Comparison of ENCODE assay signal across 8 cellular contexts in genomic region chr5:53109041-53109435, GRCh38. TPM values are rescaled to one million over a fixed set of nuclear protein-coding genes. Genes with fewer than 3 reads are reported as not detected.
DNase-seq lines count a peak whose midpoint lies in the region; ATAC-seq and TF ChIP-seq lines count a peak whose summit lies in the region.

No MANE protein-coding gene starts in this region.

- ATAC-seq in HG03025 (IDR thresholded peaks at IDR 0.05; ENCODE audit: low FRiP score, unreplicated experiment) = peak; percentile 16

- H3K36me3 ChIP-seq in PC-9 (ENCODE audit: low read depth) (0 out of 2 replicates have a peak, but pooled peaks cover 6% of the 10 kb centered on the region), ectodermal cell (ENCODE audit: control insufficient read depth, insufficient read depth, low read length) (no peaks in the 10 kb centered on the region), muscle layer of duodenum (ENCODE audit: control insufficient read depth in 1 of 2, insufficient read depth in 2 of 2, low read length in 2 of 2) (peaks cover 0 to 8% of the 10 kb centered on the region in 2 donors)

- H3K27me3 ChIP-seq in PC-9 (ENCODE audit: insufficient read depth, low read depth) = no peaks in the 10 kb centered on the region
- H3K27me3 ChIP-seq in ectodermal cell (ENCODE audit: control insufficient read depth, insufficient read depth, low read length, poor library complexity, severe bottlenecking) = peaks cover 9% of the 10 kb centered on the region
- no peaks in the 10 kb centered on the region for H3K27me3 ChIP-seq in muscle layer of duodenum (ENCODE audit: low read depth, low read length)

- intact Hi-C loops in PC-9 (cut with micrococcal nuclease; ENCODE audit: unreplicated experiment) = no loop called here

- BruUV-seq in PC-9 (replicated peaks; lab: Mats Ljungman, UMichigan) = TSS peak; percentile 59

- 10 to 17% methylated on average over 10 of the region's 10 CpGs for WGBS in ectodermal cell, 2 experiments

- CTCF ChIA-PET in activated naive CD4-positive, alpha-beta T cell treated with anti-CD3 and anti-CD28 coated beads, Interleukin-2, amount 10 ng/mL, durations not matched to agents 7 days and 5 days (lab: Charles Lee) = interaction anchor here (0.6 to 1.3 kb wide), 4 partner anchors 10 to 166 kb away, joined by 3 to 12 read pairs (median 4); no protein-coding TSS in a partner anchor
- CTCF ChIA-PET in PC-9 (lab: Charles Lee) = no interaction called here

- no peak for DNase-seq in activated naive CD4-positive, alpha-beta T cell treated with anti-CD3 and anti-CD28 coated beads, Interleukin-2, amount 10 ng/mL, durations not matched to agents 7 days and 5 days
- no peak for DNase-seq in activated naive CD4-positive, alpha-beta T cell (lab: John Stamatoyannopoulos, UW)
- DNase-seq in PC-9 = peak in 1 of 2 experiments; percentile 54
- DNase-seq in dedifferentiated amniotic fluid mesenchymal stem cell (ENCODE audit: extremely low spot score) = no peak
- no peak for DNase-seq in stimulated activated CD4-positive, alpha-beta T cell treated with anti-CD3 and anti-CD28 coated beads, Interleukin-15, amount 100 ng/mL, for 24 hours

- H3K4me2 ChIP-seq in PC-9 = peak overlapping the region; percentile 88

- TF ChIP-seq CTCF in PC-9 (conservative IDR thresholded peaks at IDR 0.05) = no peak

- no peak overlapping the region for H3K27ac ChIP-seq in PC-9
- H3K27ac ChIP-seq in ectodermal cell (ENCODE audit: insufficient read depth, low read depth, low read length, poor library complexity, severe bottlenecking) = no peak overlapping the region
- peak overlapping the region; percentile 16 for H3K27ac ChIP-seq in muscle layer of duodenum (ENCODE audit: low read length)

- peak overlapping the region; percentile 95 for H3K4me3 Mint-ChIP-seq in activated naive CD4-positive, alpha-beta T cell treated with anti-CD3 and anti-CD28 coated beads, Interleukin-2, amount 10 ng/mL, durations not matched to agents 7 days and 5 days

- H3K4me1 ChIP-seq in PC-9 (replicated peaks; ENCODE audit: insufficient read depth) (peaks cover 18% of the 10 kb centered on the region), ectodermal cell (ENCODE audit: control insufficient read depth, insufficient read depth, low read length) (peaks cover 1% of the 10 kb centered on the region), muscle layer of duodenum (ENCODE audit: control insufficient read depth in 1 of 2, insufficient read depth in 2 of 2, low read length in 2 of 2) (peaks cover 0 to 6% of the 10 kb centered on the region in 2 donors)

- H3K9me3 Mint-ChIP-seq in activated naive CD4-positive, alpha-beta T cell treated with anti-CD3 and anti-CD28 coated beads, Interleukin-2, amount 10 ng/mL, durations not matched to agents 7 days and 5 days = no peaks in the 10 kb centered on the region

- H3K4me3 ChIP-seq in PC-9 (peak overlapping the region; percentile 67), ectodermal cell (ENCODE audit: insufficient read depth, low read depth, low read length) (peak overlapping the region; percentile 76), muscle layer of duodenum (ENCODE audit: low read depth in 1 of 2, low read length in 2 of 2) (peak overlapping the region; percentile 91 to 95)

- H3K27ac Mint-ChIP-seq in activated naive CD4-positive, alpha-beta T cell treated with anti-CD3 and anti-CD28 coated beads, Interleukin-2, amount 10 ng/mL, durations not matched to agents 7 days and 5 days = peak overlapping the region; percentile 91

- H3K9me3 ChIP-seq in PC-9 (ENCODE audit: insufficient read depth, low read depth) (no peaks in the 10 kb centered on the region), ectodermal cell (ENCODE audit: control insufficient read depth, low read length) (no peaks in the 10 kb centered on the region), muscle layer of duodenum (ENCODE audit: control insufficient read depth in 1 of 2, low read length in 2 of 2) (no peaks in the 10 kb centered on the region)

- POLR2A ChIA-PET in PC-9 (lab: Charles Lee; ENCODE audit: unreplicated experiment) = interaction anchor here (0.5 to 0.6 kb wide), 2 partner anchors 8 to 1107 kb away, joined by 4 to 7 read pairs; no protein-coding TSS in a partner anchor

- peaks cover 52% of the 10 kb centered on the region for H3K4me1 Mint-ChIP-seq in activated naive CD4-positive, alpha-beta T cell treated with anti-CD3 and anti-CD28 coated beads, Interleukin-2, amount 10 ng/mL, durations not matched to agents 7 days and 5 days

- H2AFZ ChIP-seq in PC-9 = peak overlapping the region; percentile 91

- no peaks in the 10 kb centered on the region for H3F3A ChIP-seq in PC-9 (ENCODE audit: insufficient read depth, low read depth)

- no peaks in the 10 kb centered on the region for H3K27me3 Mint-ChIP-seq in activated naive CD4-positive, alpha-beta T cell treated with anti-CD3 and anti-CD28 coated beads, Interleukin-2, amount 10 ng/mL, durations not matched to agents 7 days and 5 days

- H3K36me3 Mint-ChIP-seq in activated naive CD4-positive, alpha-beta T cell treated with anti-CD3 and anti-CD28 coated beads, Interleukin-2, amount 10 ng/mL, durations not matched to agents 7 days and 5 days = peaks cover 26% of the 10 kb centered on the region

- H3K9me2 ChIP-seq in PC-9 (ENCODE audit: insufficient read depth) = no peaks in the 10 kb centered on the region

- H3K79me2 ChIP-seq in PC-9 (ENCODE audit: low read depth) = peaks cover 10% of the 10 kb centered on the region

- H4K20me1 ChIP-seq in PC-9 (ENCODE audit: insufficient read depth) = no peaks in the 10 kb centered on the region

RNA-seq across cellular contexts. Expression of gene MOCS2, which starts 0.5 kb away (rescaled TPM):
- total RNA-seq in PC-9 (2021) = 23.6 and 24.4 TPM in 2 replicates
- polyA plus RNA-seq in ectodermal cell (2013, experiment 1 of 4) = 40.1 TPM
- polyA plus RNA-seq in ectodermal cell (2013, experiment 2 of 4) = 35.6 TPM
- 26.4 TPM for polyA plus RNA-seq in ectodermal cell (2013, experiment 3 of 4)
- 30.8 TPM for polyA plus RNA-seq in ectodermal cell (2013, experiment 4 of 4)
